In genomic region chr6:56618050-56618449, GRCh38 we compare ENCODE assay signal across 20 cellular contexts. TPM values are rescaled to one million over a fixed set of nuclear protein-coding genes. Genes with fewer than 3 reads are reported as not detected.
A peak's percentile ranks its signal among the peaks of the same experiment; 100 is the strongest.
DNase-seq lines count a peak whose midpoint lies in the region; ATAC-seq and TF ChIP-seq lines count a peak whose summit lies in the region.
"Had no signal": no experiment of that assay in that cellular context is flagged by ENCODE, and none has a peak within 500 bp of the region (broad histone marks: within the 10 kb centered on the region; RNA-seq: fewer than 3 reads in every experiment).

No MANE protein-coding gene starts in this region.

- peaks cover 6% of the 10 kb centered on the region for H3K36me3 ChIP-seq in H7 (replicated peaks; ENCODE audit: control insufficient read depth, insufficient read depth, low read length)

- H3K27me3 ChIP-seq in H7 (ENCODE audit: control insufficient read depth, insufficient read depth, low read length): no peaks in the 10 kb centered on the region
- H3K27me3 ChIP-seq: heart right ventricle, left lung, upper lobe of right lung had no signal

- no peak overlapping the region for H3K4me3 ChIP-seq in AG09309 (ENCODE audit: control insufficient read depth, low read depth, low read length)
- H3K4me3 ChIP-seq in H7 (ENCODE audit: insufficient read depth, low read depth, low read length): no peak overlapping the region
- no peak overlapping the region for H3K4me3 ChIP-seq in WI38 (ENCODE audit: low read depth, low read length)
- H3K4me3 ChIP-seq in fibroblast of villous mesenchyme (ENCODE audit: low read depth, low read length): no peak overlapping the region
- H3K4me3 ChIP-seq: heart right ventricle, left lung, upper lobe of right lung had no signal

- peak; percentile 19 for TF ChIP-seq CTCF in AG09309 (IDR thresholded peaks at IDR 0.05; ENCODE audit: control insufficient read depth, insufficient read depth, low read depth, low read length, missing control alignments)
- TF ChIP-seq CTCF in WI38 (IDR thresholded peaks at IDR 0.05; ENCODE audit: low read depth, low read length): peak; percentile 14; the same call in 1 of the 2 replicates
- peak; percentile 32 for TF ChIP-seq CTCF in fibroblast of villous mesenchyme (IDR thresholded peaks at IDR 0.05; ENCODE audit: insufficient read depth, low read depth, low read length)

- DNase-seq in AG09309 (ENCODE audit: low read depth) (no peak), H7 (peak; percentile 18), fibroblast of villous mesenchyme (ENCODE audit: low read depth) (no peak), NCI-H526 (lab: John Stamatoyannopoulos, UW) (no peak), NCI-H69 (lab: John Stamatoyannopoulos, UW) (no peak), OCI-M2 (lab: John Stamatoyannopoulos, UW; ENCODE audit: unreplicated experiment) (no peak)
- DNase-seq: activated CD8-positive, alpha-beta T cell treated with anti-CD3 and anti-CD28 coated beads, Interleukin-2, amount 10 ng/mL, durations not matched to agents 7 days and 5 days; activated gamma-delta T cell; AML-193; DMS79; heart right ventricle; left lung; MV-4-11; naive thymus-derived CD4-positive, alpha-beta T cell; NCI-H345; stimulated activated CD4-positive, alpha-beta T cell treated with anti-CD3 and anti-CD28 coated beads, Interleukin-2, amount 100 ng/mL, for 24 hours; T-helper 2 cell; upper lobe of right lung had no signal

- ATAC-seq in HG02938 (IDR thresholded peaks at IDR 0.05; ENCODE audit: unreplicated experiment): no peak
- ATAC-seq: activated CD8-positive, alpha-beta T cell treated with anti-CD3 and anti-CD28 coated beads, Interleukin-2, amount 10 ng/mL, durations not matched to agents 7 days and 5 days; left lung; naive thymus-derived CD4-positive, alpha-beta T cell; upper lobe of right lung had no signal

RNA-seq across cellular contexts. Expression of gene DST, which starts 24.6 kb away (rescaled TPM):
- total RNA-seq in H7 (2014; rRNA removed; shearing (Covaris generic)): 49.2 and 57.9 TPM in 2 replicates
- total RNA-seq in fibroblast of villous mesenchyme: 312 and 509 TPM in 2 replicates
